14 cellular contexts compared by ENCODE assay signal in genomic region chr1:17181785-17182464, GRCh38. TPM values are rescaled to one million over a fixed set of nuclear protein-coding genes. Genes with fewer than 3 reads are reported as not detected.
DNase-seq lines count a peak whose midpoint lies in the region; ATAC-seq and TF ChIP-seq lines count a peak whose summit lies in the region.
"Had no signal": no experiment of that assay in that cellular context is flagged by ENCODE, and none has a peak within 500 bp of the region (broad histone marks: within the 10 kb centered on the region; RNA-seq: fewer than 3 reads in every experiment).

No MANE protein-coding gene starts in this region.

- H3K9me3 ChIP-seq in endodermal cell (ENCODE audit: control insufficient read depth, low read length), result no peaks in the 10 kb centered on the region

- no peak for TF ChIP-seq CTCF in endodermal cell (conservative IDR thresholded peaks at IDR 0.05)
- no peak for TF ChIP-seq CTCF in type B pancreatic cell (conservative IDR thresholded peaks at IDR 0.05)

- H3K27me3 ChIP-seq in endodermal cell (ENCODE audit: control insufficient read depth, insufficient read depth, low read length, poor library complexity, severe bottlenecking), result no peaks in the 10 kb centered on the region

- ATAC-seq in HG03097 (IDR thresholded peaks at IDR 0.05; ENCODE audit: low FRiP score, unreplicated experiment), result no peak

- intact Hi-C loops in cardiac septum (cut with DNase I), result no loop called here

- WGBS in endodermal cell (ENCODE audit: insufficient coverage in 1 of 2, insufficient read length in 1 of 2), 2 experiments, result 50 to 72% methylated on average over 4 to 6 of the region's 6 CpGs

- H3K4me1 Mint-ChIP-seq in endodermal cell, result no peaks in the 10 kb centered on the region
- peaks cover 3% of the 10 kb centered on the region for H3K4me1 Mint-ChIP-seq in type B pancreatic cell (ENCODE audit: unreplicated experiment)

- H3K4me3 ChIP-seq in endodermal cell (ENCODE audit: low read length), result no peak overlapping the region

- H3K4me3 Mint-ChIP-seq in endodermal cell (no peak overlapping the region), type B pancreatic cell (no peak overlapping the region)
- H3K4me3 Mint-ChIP-seq: HFFc6 had no signal

- H3K36me3 Mint-ChIP-seq in endodermal cell (ENCODE audit: low read depth), result no peaks in the 10 kb centered on the region
- H3K36me3 Mint-ChIP-seq in type B pancreatic cell, result no peaks in the 10 kb centered on the region

- no peak overlapping the region for H3K9ac ChIP-seq in endodermal cell (ENCODE audit: extremely low read depth, low read length, poor library complexity, severe bottlenecking)

- no peaks in the 10 kb centered on the region for H3K4me1 ChIP-seq in endodermal cell (ENCODE audit: control insufficient read depth, insufficient read depth, low read length)

- no peak overlapping the region for H3K27ac ChIP-seq in endodermal cell (ENCODE audit: low read depth, low read length)

- no peaks in the 10 kb centered on the region for H3K36me3 ChIP-seq in endodermal cell (ENCODE audit: control insufficient read depth, insufficient read depth, low read length)

- no peaks in the 10 kb centered on the region for H3K9me3 Mint-ChIP-seq in endodermal cell
- H3K9me3 Mint-ChIP-seq in type B pancreatic cell, result peaks cover 4% of the 10 kb centered on the region

- peak; percentile 6 for DNase-seq in activated naive CD4-positive, alpha-beta T cell treated with Interleukin-2 at 50 U/mL for 16 hours
- DNase-seq in activated naive CD4-positive, alpha-beta T cell treated with anti-CD3 and anti-CD28 coated beads, Interleukin-2, amount 50 U/mL, for 16 hours, result no peak
- peak; percentile 30 for DNase-seq in RPMI8226
- DNase-seq in endodermal cell, result peak; percentile 59
- peak; percentile 36 for DNase-seq in type B pancreatic cell (ENCODE audit: extremely low spot score, unreplicated experiment)
- DNase-seq in NCI-H345 (lab: John Stamatoyannopoulos, UW), result no peak
- no peak for DNase-seq in cardiac septum (ENCODE audit: low spot score)
- DNase-seq: HFFc6; SIG-M5; stimulated activated CD4-positive, alpha-beta T cell treated with anti-CD3 and anti-CD28 coated beads, Interleukin-4, amount 100 ng/mL, for 4 hours; substantia nigra had no signal

- H3K27ac Mint-ChIP-seq in endodermal cell (no peak overlapping the region), type B pancreatic cell (no peak overlapping the region)
- H3K27ac Mint-ChIP-seq: HFFc6 had no signal

- H3K27me3 Mint-ChIP-seq in endodermal cell (ENCODE audit: insufficient read depth), result peaks cover 3% of the 10 kb centered on the region
- H3K27me3 Mint-ChIP-seq in type B pancreatic cell, result peaks cover 16% of the 10 kb centered on the region

RNA-seq across cellular contexts. Expression of gene PADI1, which starts 23.0 kb away (rescaled TPM):
- under 1 TPM in 1 of 2 donors, not detected in 1; 0.13 TPM for total RNA-seq in endodermal cell
- 0.07 TPM for polyA plus RNA-seq in endodermal cell (2013, experiment 1 of 2)
- polyA plus RNA-seq in endodermal cell (2013, experiment 2 of 2), result not detected
- 21.2 and 35.5 TPM in 2 replicates for total RNA-seq in type B pancreatic cell (ENCODE audit: low replicate concordance)
- not detected for total RNA-seq in cardiac septum
- total RNA-seq: NCI-H460, pulmonary artery endothelial cell had no signal

Comparison
In these comparisons a context has a peak if more than half of its experiments do, and no peak if none do; other contexts are left out.
1. DNase-seq: peak in activated naive CD4-positive, alpha-beta T cell treated with Interleukin-2 at 50 U/mL for 16 hours (single experiment), RPMI8226 (single experiment), endodermal cell (single experiment) and type B pancreatic cell (single experiment); none in activated naive CD4-positive, alpha-beta T cell treated with anti-CD3 and anti-CD28 coated beads, Interleukin-2, amount 50 U/mL, for 16 hours (single experiment), NCI-H345 (single experiment) and cardiac septum (single experiment).
2. RNA of gene PADI1, which starts 23.0 kb away (total RNA-seq): 21.2 to 35.5 TPM in type B pancreatic cell; 0.13 TPM in endodermal cell and not detected in cardiac septum (single experiment); every median in the first group is over 10 times any median in the second.